ENCODE assay signal across 14 cellular contexts in the genomic region with DNA sequence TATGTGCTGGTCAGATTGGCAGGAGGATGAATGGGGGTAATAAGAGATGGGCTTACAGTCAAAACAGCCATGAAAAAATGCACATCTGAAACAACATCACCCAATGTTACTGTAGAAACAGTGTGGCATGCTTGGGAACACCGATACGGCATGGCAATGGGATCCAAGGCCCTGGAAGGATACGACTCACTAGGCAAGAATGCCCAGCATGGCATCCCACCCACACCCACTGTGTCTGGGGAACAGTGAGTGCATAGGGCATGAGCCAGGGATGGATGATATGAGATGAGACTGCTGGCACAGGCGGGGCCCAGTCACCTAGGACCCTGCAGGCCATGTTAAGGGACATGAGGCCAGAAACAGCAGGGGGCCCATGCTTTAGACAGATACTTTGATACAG. TPM values are rescaled to one million over a fixed set of nuclear protein-coding genes. Genes with fewer than 3 reads are reported as not detected.
DNase-seq lines count a peak whose midpoint lies in the region; ATAC-seq, FAIRE-seq and TF ChIP-seq lines count a peak whose summit lies in the region.
"Had no signal": no experiment of that assay in that cellular context is flagged by ENCODE, and none has a peak within 500 bp of the region (broad histone marks: within the 10 kb centered on the region; RNA-seq: fewer than 3 reads in every experiment).

No MANE protein-coding gene starts in this region.

- H3K9me3 ChIP-seq in WERI-Rb-1 (ENCODE audit: severe bottlenecking): no peaks in the 10 kb centered on the region
- H3K9me3 ChIP-seq: right lobe of liver had no signal

- H3K27me3 ChIP-seq in kidney epithelial cell (ENCODE audit: control insufficient read depth, insufficient read depth, low read length) (no peaks in the 10 kb centered on the region), WERI-Rb-1 (ENCODE audit: insufficient read depth, low read depth, severe bottlenecking) (no peaks in the 10 kb centered on the region)
- H3K27me3 ChIP-seq: right lobe of liver had no signal

- TF ChIP-seq CTCF in astrocyte of the spinal cord (IDR thresholded peaks at IDR 0.05; ENCODE audit: low read depth, low read length): no peak
- no peak for TF ChIP-seq CTCF in kidney epithelial cell (IDR thresholded peaks at IDR 0.05; ENCODE audit: insufficient read depth, low read length, poor library complexity, severe bottlenecking)
- TF ChIP-seq CTCF in WERI-Rb-1 (IDR thresholded peaks at IDR 0.05; ENCODE audit: low read depth, low read length): no peak

- H3K4me3 ChIP-seq in astrocyte of the spinal cord (ENCODE audit: low read depth, low read length) (no peak overlapping the region), kidney epithelial cell (ENCODE audit: low read depth, low read length) (no peak overlapping the region), WERI-Rb-1 (ENCODE audit: low read depth, low read length) (no peak overlapping the region)
- H3K4me3 ChIP-seq: right lobe of liver had no signal

- DNase-seq in ACHN (peak; percentile 95), HTR-8/SVneo (ENCODE audit: insufficient read length, low spot score) (peak; percentile 90), astrocyte of the spinal cord (ENCODE audit: low read depth, low spot score) (peak; percentile 38), kidney epithelial cell (ENCODE audit: low read depth) (peak; percentile 81), DMS53 treated with DMSO at 0.1 percent for 48 hours (lab: John Stamatoyannopoulos, UW; ENCODE audit: unreplicated experiment) (no peak), WERI-Rb-1 (no peak), DMS 273 (lab: John Stamatoyannopoulos, UW; ENCODE audit: unreplicated experiment) (no peak)
- DNase-seq: NCI-H146, NCI-H82, T-helper 17 cell, trophoblast cell had no signal

- in situ Hi-C loops in ACHN (cut with HindIII; ENCODE audit: low pct_ligation_motif_present, low pct_unique_long_range_greater_than_20kb, low sequenced_read_pairs) (no loop called here), astrocyte of the spinal cord (cut with HindIII; ENCODE audit: low sequenced_read_pairs) (no loop called here)

- FAIRE-seq in HTR-8/SVneo (lab: Jason Lieb, UNC): peak; percentile 99

- H3K36me3 ChIP-seq in kidney epithelial cell (ENCODE audit: control insufficient read depth, insufficient read depth, low read length): no peaks in the 10 kb centered on the region
- H3K36me3 ChIP-seq in WERI-Rb-1: peaks cover 87% of the 10 kb centered on the region

- no peak overlapping the region for H3K27ac ChIP-seq in WERI-Rb-1
- H3K27ac ChIP-seq: right lobe of liver had no signal

- ATAC-seq in GM18867 (IDR thresholded peaks at IDR 0.05; ENCODE audit: unreplicated experiment): no peak
- ATAC-seq: activated naive CD4-positive, alpha-beta T cell treated with anti-CD3 and anti-CD28 coated beads, Interleukin-2, amount 50 U/mL, for 72 hours; T-helper 17 cell had no signal

RNA-seq across cellular contexts. Expression of gene TRIM25, which starts 11.5 kb away (rescaled TPM):
- 97.1 and 115 TPM in 2 replicates for total RNA-seq in kidney epithelial cell

RNA-seq across cellular contexts. Expression of gene COIL, which starts 58.5 kb away (rescaled TPM):
- 13.6 and 19.3 TPM in 2 replicates for total RNA-seq in kidney epithelial cell

Comparison
In these comparisons a context has a peak if more than half of its experiments do, and no peak if none do; other contexts are left out.
1. DNase-seq: peak in ACHN (single experiment), HTR-8/SVneo (single experiment), astrocyte of the spinal cord (single experiment) and kidney epithelial cell (single experiment); none in DMS53 treated with DMSO at 0.1 percent for 48 hours (single experiment), WERI-Rb-1 (single experiment) and DMS 273 (single experiment).